1 cellular context compared by ENCODE assay signal in genomic region chr2:68849579-68850030, GRCh38.
A peak's percentile ranks its signal among the peaks of the same experiment; 100 is the strongest.
TF ChIP-seq lines count a peak whose summit lies in the region.

No MANE protein-coding gene starts in this region.

TF ChIP-seq in K562, 482 proteins besides CTCF, POLR2A, EP300 and RAD21 (continued from another document and continues in another):
- TF ChIP-seq, protein P1, sequence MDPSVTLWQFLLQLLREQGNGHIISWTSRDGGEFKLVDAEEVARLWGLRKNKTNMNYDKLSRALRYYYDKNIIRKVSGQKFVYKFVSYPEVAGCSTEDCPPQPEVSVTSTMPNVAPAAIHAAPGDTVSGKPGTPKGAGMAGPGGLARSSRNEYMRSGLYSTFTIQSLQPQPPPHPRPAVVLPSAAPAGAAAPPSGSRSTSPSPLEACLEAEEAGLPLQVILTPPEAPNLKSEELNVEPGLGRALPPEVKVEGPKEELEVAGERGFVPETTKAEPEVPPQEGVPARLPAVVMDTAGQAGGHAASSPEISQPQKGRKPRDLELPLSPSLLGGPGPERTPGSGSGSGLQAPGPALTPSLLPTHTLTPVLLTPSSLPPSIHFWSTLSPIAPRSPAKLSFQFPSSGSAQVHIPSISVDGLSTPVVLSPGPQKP (CRISPR knock-in tag; IDR thresholded peaks at IDR 0.05) = no peak
- TF ChIP-seq THRAP3 (IDR thresholded peaks at IDR 0.05; ENCODE audit: borderline replicate concordance) = no peak
- TF ChIP-seq KLF13 (tag; IDR thresholded peaks at IDR 0.05; ENCODE audit: borderline replicate concordance, low read depth) = no peak
- peak; percentile 82 for TF ChIP-seq ZNF175 (CRISPR knock-in tag; IDR thresholded peaks at IDR 0.05; ENCODE audit: low read depth)
- no peak for TF ChIP-seq HSF4 (CRISPR knock-in tag; IDR thresholded peaks at IDR 0.05; ENCODE audit: borderline replicate concordance)
- TF ChIP-seq MAZ (CRISPR knock-in tag; conservative IDR thresholded peaks at IDR 0.05 in 1 of 2, IDR thresholded peaks at IDR 0.05 in 1 of 2) = peak in 1 of 2 experiments; percentile 55; a peak in 2 of 4 replicates
- no peak for TF ChIP-seq CGGBP1 (CRISPR knock-in tag; IDR thresholded peaks at IDR 0.05)
- no peak for TF ChIP-seq FIP1L1 (IDR thresholded peaks at IDR 0.05; ENCODE audit: low read depth, low read length, poor library complexity, severe bottlenecking)
- no peak for TF ChIP-seq SPI1 (IDR thresholded peaks at IDR 0.05; ENCODE audit: borderline replicate concordance, low read depth, low read length)
- TF ChIP-seq POLR3A (IDR thresholded peaks at IDR 0.05; ENCODE audit: borderline replicate concordance, extremely low read depth, insufficient read depth, insufficient read length) = no peak
- no peak for TF ChIP-seq ZNF408 (CRISPR knock-in tag; IDR thresholded peaks at IDR 0.05; ENCODE audit: low read depth)
- TF ChIP-seq JUNB (CRISPR knock-in tag; conservative IDR thresholded peaks at IDR 0.05) = no peak
- TF ChIP-seq, protein P2, sequence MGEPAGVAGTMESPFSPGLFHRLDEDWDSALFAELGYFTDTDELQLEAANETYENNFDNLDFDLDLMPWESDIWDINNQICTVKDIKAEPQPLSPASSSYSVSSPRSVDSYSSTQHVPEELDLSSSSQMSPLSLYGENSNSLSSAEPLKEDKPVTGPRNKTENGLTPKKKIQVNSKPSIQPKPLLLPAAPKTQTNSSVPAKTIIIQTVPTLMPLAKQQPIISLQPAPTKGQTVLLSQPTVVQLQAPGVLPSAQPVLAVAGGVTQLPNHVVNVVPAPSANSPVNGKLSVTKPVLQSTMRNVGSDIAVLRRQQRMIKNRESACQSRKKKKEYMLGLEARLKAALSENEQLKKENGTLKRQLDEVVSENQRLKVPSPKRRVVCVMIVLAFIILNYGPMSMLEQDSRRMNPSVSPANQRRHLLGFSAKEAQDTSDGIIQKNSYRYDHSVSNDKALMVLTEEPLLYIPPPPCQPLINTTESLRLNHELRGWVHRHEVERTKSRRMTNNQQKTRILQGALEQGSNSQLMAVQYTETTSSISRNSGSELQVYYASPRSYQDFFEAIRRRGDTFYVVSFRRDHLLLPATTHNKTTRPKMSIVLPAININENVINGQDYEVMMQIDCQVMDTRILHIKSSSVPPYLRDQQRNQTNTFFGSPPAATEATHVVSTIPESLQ (CRISPR knock-in tag; IDR thresholded peaks at IDR 0.05) = no peak
- no peak for TF ChIP-seq ZNF449 (CRISPR knock-in tag; IDR thresholded peaks at IDR 0.05)
- TF ChIP-seq, protein P3, sequence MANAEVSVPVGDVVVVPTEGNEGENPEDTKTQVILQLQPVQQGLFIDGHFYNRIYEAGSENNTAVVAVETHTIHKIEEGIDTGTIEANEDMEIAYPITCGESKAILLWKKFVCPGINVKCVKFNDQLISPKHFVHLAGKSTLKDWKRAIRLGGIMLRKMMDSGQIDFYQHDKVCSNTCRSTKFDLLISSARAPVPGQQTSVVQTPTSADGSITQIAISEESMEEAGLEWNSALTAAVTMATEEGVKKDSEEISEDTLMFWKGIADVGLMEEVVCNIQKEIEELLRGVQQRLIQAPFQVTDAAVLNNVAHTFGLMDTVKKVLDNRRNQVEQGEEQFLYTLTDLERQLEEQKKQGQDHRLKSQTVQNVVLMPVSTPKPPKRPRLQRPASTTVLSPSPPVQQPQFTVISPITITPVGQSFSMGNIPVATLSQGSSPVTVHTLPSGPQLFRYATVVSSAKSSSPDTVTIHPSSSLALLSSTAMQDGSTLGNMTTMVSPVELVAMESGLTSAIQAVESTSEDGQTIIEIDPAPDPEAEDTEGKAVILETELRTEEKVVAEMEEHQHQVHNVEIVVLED (CRISPR knock-in tag; IDR thresholded peaks at IDR 0.05) = no peak
- TF ChIP-seq MYC (IDR thresholded peaks at IDR 0.05; ENCODE audit: low read depth, low read length) = peak; percentile 56
- no peak for TF ChIP-seq MYC (CRISPR knock-in tag; IDR thresholded peaks at IDR 0.05; ENCODE audit: borderline replicate concordance, low read depth)
- TF ChIP-seq ZNF239 (CRISPR knock-in tag; IDR thresholded peaks at IDR 0.05) = no peak
- peak; percentile 46 for TF ChIP-seq EP400 (IDR thresholded peaks at IDR 0.05)
- TF ChIP-seq SIN3B (IDR thresholded peaks at IDR 0.05; ENCODE audit: low read depth) = no peak
- TF ChIP-seq, protein P4, sequence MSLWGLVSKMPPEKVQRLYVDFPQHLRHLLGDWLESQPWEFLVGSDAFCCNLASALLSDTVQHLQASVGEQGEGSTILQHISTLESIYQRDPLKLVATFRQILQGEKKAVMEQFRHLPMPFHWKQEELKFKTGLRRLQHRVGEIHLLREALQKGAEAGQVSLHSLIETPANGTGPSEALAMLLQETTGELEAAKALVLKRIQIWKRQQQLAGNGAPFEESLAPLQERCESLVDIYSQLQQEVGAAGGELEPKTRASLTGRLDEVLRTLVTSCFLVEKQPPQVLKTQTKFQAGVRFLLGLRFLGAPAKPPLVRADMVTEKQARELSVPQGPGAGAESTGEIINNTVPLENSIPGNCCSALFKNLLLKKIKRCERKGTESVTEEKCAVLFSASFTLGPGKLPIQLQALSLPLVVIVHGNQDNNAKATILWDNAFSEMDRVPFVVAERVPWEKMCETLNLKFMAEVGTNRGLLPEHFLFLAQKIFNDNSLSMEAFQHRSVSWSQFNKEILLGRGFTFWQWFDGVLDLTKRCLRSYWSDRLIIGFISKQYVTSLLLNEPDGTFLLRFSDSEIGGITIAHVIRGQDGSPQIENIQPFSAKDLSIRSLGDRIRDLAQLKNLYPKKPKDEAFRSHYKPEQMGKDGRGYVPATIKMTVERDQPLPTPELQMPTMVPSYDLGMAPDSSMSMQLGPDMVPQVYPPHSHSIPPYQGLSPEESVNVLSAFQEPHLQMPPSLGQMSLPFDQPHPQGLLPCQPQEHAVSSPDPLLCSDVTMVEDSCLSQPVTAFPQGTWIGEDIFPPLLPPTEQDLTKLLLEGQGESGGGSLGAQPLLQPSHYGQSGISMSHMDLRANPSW (CRISPR knock-in tag; IDR thresholded peaks at IDR 0.05) = no peak
- TF ChIP-seq ESRRA (IDR thresholded peaks at IDR 0.05; ENCODE audit: borderline replicate concordance, low read depth) = 0 out of 2 replicates have a peak, but pooled peaks have one; percentile 18
- TF ChIP-seq ZNF75A (CRISPR knock-in tag; IDR thresholded peaks at IDR 0.05) = no peak
- no peak for TF ChIP-seq CHD2 (IDR thresholded peaks at IDR 0.05; ENCODE audit: low read depth, low read length)
- TF ChIP-seq ZNF384 (IDR thresholded peaks at IDR 0.05; ENCODE audit: low read depth, low read length) = no peak
- TF ChIP-seq, protein P5, sequence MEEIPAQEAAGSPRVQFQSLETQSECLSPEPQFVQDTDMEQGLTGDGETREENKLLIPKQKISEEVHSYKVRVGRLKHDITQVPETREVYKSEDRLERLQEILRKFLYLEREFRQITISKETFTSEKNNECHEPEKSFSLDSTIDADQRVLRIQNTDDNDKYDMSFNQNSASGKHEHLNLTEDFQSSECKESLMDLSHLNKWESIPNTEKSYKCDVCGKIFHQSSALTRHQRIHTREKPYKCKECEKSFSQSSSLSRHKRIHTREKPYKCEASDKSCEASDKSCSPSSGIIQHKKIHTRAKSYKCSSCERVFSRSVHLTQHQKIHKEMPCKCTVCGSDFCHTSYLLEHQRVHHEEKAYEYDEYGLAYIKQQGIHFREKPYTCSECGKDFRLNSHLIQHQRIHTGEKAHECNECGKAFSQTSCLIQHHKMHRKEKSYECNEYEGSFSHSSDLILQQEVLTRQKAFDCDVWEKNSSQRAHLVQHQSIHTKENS (CRISPR knock-in tag; IDR thresholded peaks at IDR 0.05) = no peak
- no peak for TF ChIP-seq ZNF23 (CRISPR knock-in tag; IDR thresholded peaks at IDR 0.05)
- TF ChIP-seq, protein P6, sequence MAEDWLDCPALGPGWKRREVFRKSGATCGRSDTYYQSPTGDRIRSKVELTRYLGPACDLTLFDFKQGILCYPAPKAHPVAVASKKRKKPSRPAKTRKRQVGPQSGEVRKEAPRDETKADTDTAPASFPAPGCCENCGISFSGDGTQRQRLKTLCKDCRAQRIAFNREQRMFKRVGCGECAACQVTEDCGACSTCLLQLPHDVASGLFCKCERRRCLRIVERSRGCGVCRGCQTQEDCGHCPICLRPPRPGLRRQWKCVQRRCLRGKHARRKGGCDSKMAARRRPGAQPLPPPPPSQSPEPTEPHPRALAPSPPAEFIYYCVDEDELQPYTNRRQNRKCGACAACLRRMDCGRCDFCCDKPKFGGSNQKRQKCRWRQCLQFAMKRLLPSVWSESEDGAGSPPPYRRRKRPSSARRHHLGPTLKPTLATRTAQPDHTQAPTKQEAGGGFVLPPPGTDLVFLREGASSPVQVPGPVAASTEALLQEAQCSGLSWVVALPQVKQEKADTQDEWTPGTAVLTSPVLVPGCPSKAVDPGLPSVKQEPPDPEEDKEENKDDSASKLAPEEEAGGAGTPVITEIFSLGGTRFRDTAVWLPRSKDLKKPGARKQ (CRISPR knock-in tag; IDR thresholded peaks at IDR 0.05) = no peak
- TF ChIP-seq, protein P7, sequence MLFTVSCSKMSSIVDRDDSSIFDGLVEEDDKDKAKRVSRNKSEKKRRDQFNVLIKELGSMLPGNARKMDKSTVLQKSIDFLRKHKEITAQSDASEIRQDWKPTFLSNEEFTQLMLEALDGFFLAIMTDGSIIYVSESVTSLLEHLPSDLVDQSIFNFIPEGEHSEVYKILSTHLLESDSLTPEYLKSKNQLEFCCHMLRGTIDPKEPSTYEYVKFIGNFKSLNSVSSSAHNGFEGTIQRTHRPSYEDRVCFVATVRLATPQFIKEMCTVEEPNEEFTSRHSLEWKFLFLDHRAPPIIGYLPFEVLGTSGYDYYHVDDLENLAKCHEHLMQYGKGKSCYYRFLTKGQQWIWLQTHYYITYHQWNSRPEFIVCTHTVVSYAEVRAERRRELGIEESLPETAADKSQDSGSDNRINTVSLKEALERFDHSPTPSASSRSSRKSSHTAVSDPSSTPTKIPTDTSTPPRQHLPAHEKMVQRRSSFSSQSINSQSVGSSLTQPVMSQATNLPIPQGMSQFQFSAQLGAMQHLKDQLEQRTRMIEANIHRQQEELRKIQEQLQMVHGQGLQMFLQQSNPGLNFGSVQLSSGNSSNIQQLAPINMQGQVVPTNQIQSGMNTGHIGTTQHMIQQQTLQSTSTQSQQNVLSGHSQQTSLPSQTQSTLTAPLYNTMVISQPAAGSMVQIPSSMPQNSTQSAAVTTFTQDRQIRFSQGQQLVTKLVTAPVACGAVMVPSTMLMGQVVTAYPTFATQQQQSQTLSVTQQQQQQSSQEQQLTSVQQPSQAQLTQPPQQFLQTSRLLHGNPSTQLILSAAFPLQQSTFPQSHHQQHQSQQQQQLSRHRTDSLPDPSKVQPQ (CRISPR knock-in tag; IDR thresholded peaks at IDR 0.05; ENCODE audit: borderline replicate concordance) = no peak
- no peak for TF ChIP-seq NR4A1 (CRISPR knock-in tag; IDR thresholded peaks at IDR 0.05)
- TF ChIP-seq NR4A1 (tag; IDR thresholded peaks at IDR 0.05) = no peak; the same call in 1 of the 2 replicates
- TF ChIP-seq CBX2 (IDR thresholded peaks at IDR 0.05; ENCODE audit: insufficient read depth, low read length, poor library complexity, severe bottlenecking) = no peak
- TF ChIP-seq TCFL5 (CRISPR knock-in tag; conservative IDR thresholded peaks at IDR 0.05) = no peak
- TF ChIP-seq ZBTB17 (CRISPR knock-in tag; IDR thresholded peaks at IDR 0.05) = no peak
- TF ChIP-seq NFATC3 (IDR thresholded peaks at IDR 0.05) = no peak
- no peak for TF ChIP-seq KDM2B (CRISPR knock-in tag; IDR thresholded peaks at IDR 0.05)
- peak; percentile 69 for TF ChIP-seq GATA2 (CRISPR knock-in tag; IDR thresholded peaks at IDR 0.05)
- TF ChIP-seq SLC30A9 (CRISPR knock-in tag; IDR thresholded peaks at IDR 0.05) = no peak
- TF ChIP-seq PHF8 (IDR thresholded peaks at IDR 0.05; ENCODE audit: borderline replicate concordance, low read length) = no peak
- no peak for TF ChIP-seq ZNF586 (CRISPR knock-in tag; conservative IDR thresholded peaks at IDR 0.05)
- no peak for TF ChIP-seq PCBP1 (IDR thresholded peaks at IDR 0.05; ENCODE audit: low read depth, low read length, poor library complexity, severe bottlenecking)
- TF ChIP-seq RAD51 (IDR thresholded peaks at IDR 0.05; ENCODE audit: borderline replicate concordance, low read depth) = no peak
- TF ChIP-seq ZNF507 (tag; conservative IDR thresholded peaks at IDR 0.05) = no peak
- TF ChIP-seq MNT (conservative IDR thresholded peaks at IDR 0.05) = peak in 1 of 2 experiments; percentile 49; a peak in 2 of 4 replicates
